ENCODE assay signal across 1 cellular context in genomic region chr10:103691723-103692380, GRCh38.
TF ChIP-seq lines count a peak whose summit lies in the region.

No MANE protein-coding gene starts in this region.

TF ChIP-seq in K562, 482 proteins besides CTCF, POLR2A, EP300 and RAD21 (continued from another document and continues in another):
- no peak for TF ChIP-seq ZNF318 (IDR thresholded peaks at IDR 0.05; ENCODE audit: borderline replicate concordance in 1 of 2, low read depth in 1 of 2)
- TF ChIP-seq ARID1B (IDR thresholded peaks at IDR 0.05), result peak; percentile 46; the same call in 1 of the 2 replicates
- TF ChIP-seq MXD1 (CRISPR knock-in tag; IDR thresholded peaks at IDR 0.05; ENCODE audit: borderline replicate concordance, poor library complexity, severe bottlenecking), result no peak
- TF ChIP-seq ZNF354B (CRISPR knock-in tag; IDR thresholded peaks at IDR 0.05), result no peak
- no peak for TF ChIP-seq RFX7 (CRISPR knock-in tag; IDR thresholded peaks at IDR 0.05)
- TF ChIP-seq ATF3 (IDR thresholded peaks at IDR 0.05), result peak; percentile 31; the same call in 1 of the 2 replicates
- no peak for TF ChIP-seq ATF3 (CRISPR knock-in tag; conservative IDR thresholded peaks at IDR 0.05)
- no peak for TF ChIP-seq ZNF184 (CRISPR knock-in tag; IDR thresholded peaks at IDR 0.05)
- no peak for TF ChIP-seq ZNF740 (CRISPR knock-in tag; IDR thresholded peaks at IDR 0.05)
- TF ChIP-seq ZNF740 (tag; IDR thresholded peaks at IDR 0.05), result no peak
- TF ChIP-seq ZBED1 (IDR thresholded peaks at IDR 0.05), result no peak
- no peak for TF ChIP-seq HDAC3 (IDR thresholded peaks at IDR 0.05; ENCODE audit: borderline replicate concordance, partially characterized antibody)
- TF ChIP-seq CEBPB (tag; IDR thresholded peaks at IDR 0.05), result no peak
- TF ChIP-seq ZNF655 (CRISPR knock-in tag; IDR thresholded peaks at IDR 0.05), result no peak
- no peak for TF ChIP-seq HEY1 (CRISPR knock-in tag; IDR thresholded peaks at IDR 0.05; ENCODE audit: borderline replicate concordance)
- no peak for TF ChIP-seq ZHX1 (conservative IDR thresholded peaks at IDR 0.05; ENCODE audit: low read length)
- TF ChIP-seq ZNF263 (CRISPR knock-in tag; IDR thresholded peaks at IDR 0.05; ENCODE audit: borderline replicate concordance), result no peak
- peak; percentile 44 for TF ChIP-seq CBFA2T3 (IDR thresholded peaks at IDR 0.05)
- no peak for TF ChIP-seq JUN (IDR thresholded peaks at IDR 0.05; ENCODE audit: borderline replicate concordance, low read depth, low read length)
- TF ChIP-seq JUN (CRISPR knock-in tag; IDR thresholded peaks at IDR 0.05; ENCODE audit: borderline replicate concordance), result no peak
- TF ChIP-seq MAX (CRISPR knock-in tag; IDR thresholded peaks at IDR 0.05), result peak; percentile 85
- no peak for TF ChIP-seq VEZF1 (CRISPR knock-in tag; IDR thresholded peaks at IDR 0.05)
- TF ChIP-seq E2F8 (IDR thresholded peaks at IDR 0.05; ENCODE audit: low read depth, partially characterized antibody), result no peak
- no peak for TF ChIP-seq ZNF696 (CRISPR knock-in tag; conservative IDR thresholded peaks at IDR 0.05)
- peak; percentile 59; the same call in 1 of the 2 replicates for TF ChIP-seq HDGF (IDR thresholded peaks at IDR 0.05)
- TF ChIP-seq FOXK2 (conservative IDR thresholded peaks at IDR 0.05 in 1 of 2, IDR thresholded peaks at IDR 0.05 in 1 of 2; ENCODE audit: low read depth in 2 of 2), result peak in 1 of 2 experiments; percentile 50; a peak in 1 of 4 replicates
- no peak for TF ChIP-seq BRF2 (IDR thresholded peaks at IDR 0.05; ENCODE audit: borderline replicate concordance, insufficient read depth, insufficient read length)
- peak; percentile 35; the same call in 1 of the 2 replicates for TF ChIP-seq USF1 (CRISPR knock-in tag; IDR thresholded peaks at IDR 0.05)
- TF ChIP-seq JUNB (CRISPR knock-in tag; conservative IDR thresholded peaks at IDR 0.05), result no peak
- no peak for TF ChIP-seq ZNF830 (CRISPR knock-in tag; IDR thresholded peaks at IDR 0.05)
- TF ChIP-seq NKRF (IDR thresholded peaks at IDR 0.05; ENCODE audit: borderline replicate concordance), result peak; percentile 44; the same call in 1 of the 2 replicates
